In genomic region chr18:25409971-25410370, GRCh38 we compare ENCODE assay signal across 26 cellular contexts.
"Had no signal": no experiment of that assay in that cellular context is flagged by ENCODE, and none has a peak within 500 bp of the region (broad histone marks: within the 10 kb centered on the region; RNA-seq: fewer than 3 reads in every experiment).

No MANE protein-coding gene starts in this region.

- DNase-seq: stimulated activated CD4-positive, alpha-beta T cell treated with anti-CD3 and anti-CD28 coated beads, Interleukin-2, amount 100 ng/mL, for 48 hours; stimulated activated CD4-positive, alpha-beta T cell treated with anti-CD3 and anti-CD28 coated beads, Interleukin-4, amount 100 ng/mL, for 1 hour; stimulated activated CD4-positive, alpha-beta T cell treated with anti-CD3 and anti-CD28 coated beads, Interleukin-4, amount 100 ng/mL, for 24 hours; stimulated activated CD4-positive, alpha-beta T cell treated with anti-CD3 and anti-CD28 coated beads, Interleukin-4, amount 100 ng/mL, for 4 hours; stimulated activated CD8-positive, alpha-beta memory T cell treated with anti-CD3 and anti-CD28 coated beads, Interleukin-4, amount 100 ng/mL, for 48 hours; stimulated activated naive B cell treated with anti-CD40 and anti-IgM and Interleukin-4, amounts not matched to agents 10 μg/mL and 1 μg/mL and 100 μg/mL, for 72 hours; stimulated activated naive CD4-positive, alpha-beta T cell; stimulated activated naive CD4-positive, alpha-beta T cell treated with Interleukin-2 at 50 U/mL for 16 hours; stimulated activated naive CD8-positive, alpha-beta T cell treated with anti-CD3 and anti-CD28 coated beads, Interleukin-15, amount 100 ng/mL, for 72 hours; stimulated activated naive CD8-positive, alpha-beta T cell treated with anti-CD3 and anti-CD28 coated beads, Interleukin-15, Interleukin-2, amounts not matched to agents 100 U/mL and 50 U/mL, for 24 hours; stomach; substantia nigra; testis; thyroid gland; tibial artery; transverse colon; trophoblast cell; upper lobe of left lung; upper lobe of right lung; uterus had no signal

- H3K4me3 ChIP-seq: stomach, suprapubic skin, testis, thoracic aorta, thyroid gland, tibial artery, tibial nerve, transverse colon, upper lobe of left lung, upper lobe of right lung, uterus, vagina had no signal

- H3K9me3 ChIP-seq: stomach, suprapubic skin, testis, thoracic aorta, thyroid gland, tibial artery, transverse colon, upper lobe of left lung, upper lobe of right lung, uterus, vagina had no signal

- H3K4me1 ChIP-seq: stomach, suprapubic skin, testis, thyroid gland, tibial artery, tibial nerve, transverse colon, upper lobe of left lung, upper lobe of right lung, uterus, vagina had no signal

- H3K27me3 ChIP-seq: stomach, suprapubic skin, testis, thyroid gland, tibial artery, tibial nerve, transverse colon, upper lobe of left lung, upper lobe of right lung, uterus, vagina had no signal

- ATAC-seq: stimulated activated effector memory CD8-positive, alpha-beta T cell treated with anti-CD3 and anti-CD28 coated beads, Interleukin-12 subunit alpha, Interleukin-12 subunit beta, amount 100 ng/mL, for 72 hours; stimulated activated memory B cell treated with anti-CD40 and anti-IgM and Interleukin-4, amounts not matched to agents 10 μg/mL and 1 μg/mL and 100 μg/mL, for 72 hours; stimulated activated naive B cell treated with anti-CD40 and anti-IgM and Interleukin-4, amounts not matched to agents 10 μg/mL and 1 μg/mL and 100 μg/mL, for 72 hours; stimulated activated naive CD8-positive, alpha-beta T cell treated with anti-CD3 and anti-CD28 coated beads, Interleukin-15, amount 100 ng/mL, for 72 hours; stimulated activated naive CD8-positive, alpha-beta T cell treated with anti-CD3 and anti-CD28 coated beads, Interleukin-15, Interleukin-2, amounts not matched to agents 100 U/mL and 50 U/mL, for 24 hours; upper lobe of right lung had no signal

- H3K36me3 ChIP-seq: stomach, suprapubic skin, thoracic aorta, thyroid gland, tibial artery, tibial nerve, transverse colon, upper lobe of left lung, upper lobe of right lung, uterus, vagina had no signal

- H3K27ac ChIP-seq: stomach, suprapubic skin, testis, thoracic aorta, thyroid gland, tibial artery, tibial nerve, transverse colon, upper lobe of left lung, upper lobe of right lung, uterus, vagina had no signal
